In genomic region chr3:186492594-186492993, GRCh38 we compare ENCODE assay signal across 16 cellular contexts.
"Had no signal": no experiment of that assay in that cellular context is flagged by ENCODE, and none has a peak within 500 bp of the region (broad histone marks: within the 10 kb centered on the region; RNA-seq: fewer than 3 reads in every experiment).

No MANE protein-coding gene starts in this region.

- H3K36me3 ChIP-seq: colonic mucosa, heart left ventricle, left lung, upper lobe of left lung had no signal

- H3K27me3 ChIP-seq: colonic mucosa, heart left ventricle, left lung, upper lobe of left lung had no signal

- ATAC-seq: activated CD4-positive, CD25-positive, alpha-beta regulatory T cell treated with anti-CD3 and anti-CD28 coated beads, Interleukin-2, amount 50 U/mL, for 24 hours; activated naive CD4-positive, alpha-beta T cell treated with anti-CD3 and anti-CD28 coated beads, Interleukin-2, amount 50 U/mL, for 72 hours; left lung; stimulated activated memory B cell treated with anti-CD40 and anti-IgM and Interleukin-4, amounts not matched to agents 10 μg/mL and 1 μg/mL and 100 μg/mL, for 72 hours had no signal

- H3K9ac ChIP-seq: parathyroid adenoma had no signal

- H3K9me3 ChIP-seq: colonic mucosa, heart left ventricle, left lung, upper lobe of left lung had no signal

- H3K27ac ChIP-seq: colonic mucosa, left lung, parathyroid adenoma had no signal

- H3K4me1 ChIP-seq: colonic mucosa, left lung had no signal

- H3K4me3 ChIP-seq: colonic mucosa, heart left ventricle, left lung, upper lobe of left lung had no signal

- DNase-seq: activated effector memory CD4-positive, alpha-beta T cell treated with anti-CD3 and anti-CD28 coated beads, Interleukin-2, amount 50 U/mL, for 16 hours; activated T-cell treated with anti-CD3 and anti-CD28 coated beads, Interleukin-2, amount 50 U/mL, for 1 hour; amygdala; colonic mucosa; effector CD4-positive, alpha-beta T cell; heart left ventricle; left lung; retina; small intestine; substantia nigra; T-helper 2 cell; upper lobe of left lung had no signal
